In the genomic region with DNA sequence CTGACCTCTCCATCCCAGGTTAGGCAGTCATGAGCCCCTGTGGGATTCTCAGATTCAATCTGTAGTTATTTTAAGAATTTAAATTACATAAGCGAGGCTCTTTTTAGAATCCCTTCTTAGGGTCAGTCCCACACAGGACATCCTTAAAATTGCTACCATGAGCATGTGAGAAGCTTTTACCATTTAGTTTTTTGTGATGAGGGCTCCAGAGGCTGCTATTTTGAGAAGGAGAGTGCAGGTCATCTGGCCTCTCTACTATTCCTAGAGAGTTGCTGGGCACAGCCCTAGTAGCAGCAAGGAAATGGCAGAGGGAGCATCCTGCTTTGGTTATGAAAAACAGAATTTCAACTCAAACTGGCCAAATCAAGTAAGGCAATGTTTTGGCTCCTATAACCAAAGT, we compare ENCODE assay signal across 23 cellular contexts. TPM values are rescaled to one million over a fixed set of nuclear protein-coding genes. Genes with fewer than 3 reads are reported as not detected.
A peak's percentile ranks its signal among the peaks of the same experiment; 100 is the strongest.
DNase-seq lines count a peak whose midpoint lies in the region; ATAC-seq, FAIRE-seq and TF ChIP-seq lines count a peak whose summit lies in the region.
"Had no signal": no experiment of that assay in that cellular context is flagged by ENCODE, and none has a peak within 500 bp of the region (broad histone marks: within the 10 kb centered on the region; RNA-seq: fewer than 3 reads in every experiment).

No MANE protein-coding gene starts in this region.

- no peak overlapping the region for H3K56ac ChIP-seq in H1 (replicated peaks; ENCODE audit: insufficient read length, low read depth, low read length)

- H3K9ac ChIP-seq in H1 (replicated peaks in 1 of 4; ENCODE audit: extremely low read depth in 1 of 4, low read depth in 3 of 4, low read length in 3 of 4) (no peak overlapping the region), parathyroid adenoma (no peak overlapping the region)
- H3K9ac ChIP-seq: BLaER1 treated with 17β-estradiol and CSF1 and Interleukin-3, amounts not matched to agents 10 nM and 100 nM had no signal

- CTCF ChIA-PET in H1 (lab: Charles Lee; ENCODE audit: partially characterized antibody), result interaction anchor here (0.7 to 2.1 kb wide), 5 partner anchors 9 to 220 kb away, joined by 3 to 4 read pairs (median 3); no protein-coding TSS in a partner anchor

- no peak for TF ChIP-seq POLR2A in H1 (IDR thresholded peaks at IDR 0.05; ENCODE audit: control extremely low read depth in 1 of 2, low read depth in 2 of 2, low read length in 2 of 2)

- H3K4me3 ChIP-seq in heart right ventricle (no peak overlapping the region), H1 (ENCODE audit: extremely low read depth in 1 of 4, insufficient read depth in 2 of 4, low read depth in 3 of 4, low read length in 4 of 4) (no peak overlapping the region), parathyroid adenoma (ENCODE audit: low read depth, low read length) (no peak overlapping the region)
- H3K4me3 ChIP-seq: A549; BLaER1 treated with 17β-estradiol and CSF1 and Interleukin-3, amounts not matched to agents 10 nM and 100 nM had no signal

- H4K5ac ChIP-seq in H1 (ENCODE audit: insufficient read length, low read depth, low read length), result no peak overlapping the region

- H3K18ac ChIP-seq in H1 (ENCODE audit: extremely low read depth, low read length), result no peak overlapping the region

- no peak overlapping the region for H2BK5ac ChIP-seq in H1 (ENCODE audit: low read depth, low read length)

- no peak overlapping the region for H3K23ac ChIP-seq in H1 (ENCODE audit: insufficient read length)

- H3K4me1 Mint-ChIP-seq in mesothelial cell of epicardium, result no peaks in the 10 kb centered on the region
- H3K4me1 Mint-ChIP-seq: B cell had no signal

- H3K27ac ChIP-seq in heart right ventricle, result no peak overlapping the region
- no peak overlapping the region for H3K27ac ChIP-seq in H1 (ENCODE audit: low read depth, low read length)
- no peak overlapping the region for H3K27ac ChIP-seq in parathyroid adenoma
- H3K27ac ChIP-seq: 22Rv1; A549; BLaER1 treated with 17β-estradiol and CSF1 and Interleukin-3, amounts not matched to agents 10 nM and 100 nM; C4-2B had no signal

- no peaks in the 10 kb centered on the region for H3K79me1 ChIP-seq in H1 (ENCODE audit: low read depth, low read length)

- no peak for TF ChIP-seq RAD21 in H1 (IDR thresholded peaks at IDR 0.05 in 1 of 2, conservative IDR thresholded peaks at IDR 0.05 in 1 of 2; ENCODE audit: low read depth in 2 of 2, low read length in 2 of 2)

- no peak overlapping the region for H4K8ac ChIP-seq in H1 (ENCODE audit: extremely low read depth, insufficient read depth, low read length)

- no peaks in the 10 kb centered on the region for H3K9me3 ChIP-seq in heart right ventricle
- no peaks in the 10 kb centered on the region for H3K9me3 ChIP-seq in H1 (ENCODE audit: insufficient read depth in 2 of 2, low read depth in 1 of 2, low read length in 1 of 2)
- no peaks in the 10 kb centered on the region for H3K9me3 ChIP-seq in parathyroid adenoma (ENCODE audit: control insufficient read depth, low read length)
- H3K9me3 ChIP-seq: A549, Caco-2 had no signal

- H2BK15ac ChIP-seq in H1 (ENCODE audit: low read length), result no peak overlapping the region

- ATAC-seq in heart right ventricle (peak in 6 of 8 donors; percentile 16 to 69 (median 54)), left ventricle myocardium superior (no peak)
- ATAC-seq: A549; CD8-positive, alpha-beta T cell had no signal

- H2BK12ac ChIP-seq in H1 (ENCODE audit: low read depth, low read length), result no peak overlapping the region

- no peaks in the 10 kb centered on the region for H4K20me1 ChIP-seq in H1 (replicated peaks in 1 of 2; ENCODE audit: control insufficient read depth in 1 of 2, insufficient read depth in 2 of 2, low read length in 2 of 2)
- H4K20me1 ChIP-seq: BLaER1 treated with 17β-estradiol and CSF1 and Interleukin-3, amounts not matched to agents 10 nM and 100 nM had no signal

- DNase-seq in heart right ventricle (no peak), left ventricle myocardium superior (no peak), H1 (ENCODE audit: low read depth in 1 of 2, low spot score in 2 of 2) (no peak), mesothelial cell of epicardium (ENCODE audit: low spot score in 2 of 2, unreplicated experiment in 2 of 2) (no peak)
- no peak for DNase-seq in activated CD4-positive, alpha-beta T cell treated with anti-CD3 and anti-CD28 coated beads, Interleukin-2, amount 50 U/mL, for 4 hours
- DNase-seq: AML-193; Caco-2; Calu3; CD4-positive, alpha-beta T cell; CD8-positive, alpha-beta T cell; DMS79 treated with DMSO at 0.1 percent for 48 hours; GF-D8 had no signal

- H3K4me1 ChIP-seq in heart right ventricle (peaks cover 0 to 6% (median 0%) of the 10 kb centered on the region in 9 donors), H1 (replicated peaks in 1 of 4; ENCODE audit: control insufficient read depth in 3 of 4, insufficient read depth in 4 of 4, low read length in 3 of 4) (peaks cover 0 to 16% (median 8%) of the 10 kb centered on the region in 4 experiments; a peak in 5 of 7 replicates), parathyroid adenoma (no peaks in the 10 kb centered on the region)
- H3K4me1 ChIP-seq: A549; BLaER1 treated with 17β-estradiol and CSF1 and Interleukin-3, amounts not matched to agents 10 nM and 100 nM; Caco-2 had no signal

- H3K36me3 ChIP-seq in heart right ventricle (no peaks in the 10 kb centered on the region), H1 (ENCODE audit: control insufficient read depth in 2 of 4, insufficient read depth in 4 of 4, low read length in 3 of 4) (no peaks in the 10 kb centered on the region), parathyroid adenoma (ENCODE audit: control insufficient read depth, insufficient read depth, low read length) (no peaks in the 10 kb centered on the region)
- H3K36me3 ChIP-seq: BLaER1 treated with 17β-estradiol and CSF1 and Interleukin-3, amounts not matched to agents 10 nM and 100 nM had no signal

- 0 out of 2 replicates have a peak overlapping the region, but pooled peaks have one; percentile 0 for H2BK20ac ChIP-seq in H1 (ENCODE audit: low read length)

- intact Hi-C loops in heart right ventricle (cut with DNase I) (no loop called here), left ventricle myocardium superior (cut with micrococcal nuclease) (no loop called here)

- TF ChIP-seq EP300 in H1 (IDR thresholded peaks at IDR 0.05; ENCODE audit: borderline replicate concordance in 1 of 2, low read depth in 2 of 2, low read length in 2 of 2), result no peak

- 0 out of 2 replicates have a peak overlapping the region, but pooled peaks have one; percentile 3 for H2AFZ ChIP-seq in H1 (ENCODE audit: low read length)
- peak overlapping the region; percentile 1 for H2AFZ ChIP-seq in parathyroid adenoma

- H2AK5ac ChIP-seq in H1 (ENCODE audit: low read depth, low read length), result no peak overlapping the region

- H3K14ac ChIP-seq in H1 (ENCODE audit: insufficient read length), result no peak overlapping the region

- no peaks in the 10 kb centered on the region for H3K36me3 Mint-ChIP-seq in mesothelial cell of epicardium
- H3K36me3 Mint-ChIP-seq: CD8-positive, alpha-beta T cell had no signal

- no peaks in the 10 kb centered on the region for H3K9me3 Mint-ChIP-seq in mesothelial cell of epicardium

- POLR2A ChIA-PET in H1 (lab: Charles Lee; ENCODE audit: partially characterized antibody), result no interaction called here

- H3K27me3 Mint-ChIP-seq in mesothelial cell of epicardium (ENCODE audit: low read depth), result peaks cover 54% of the 10 kb centered on the region
- H3K27me3 Mint-ChIP-seq: B cell had no signal

- H2BK120ac ChIP-seq in H1 (replicated peaks; ENCODE audit: low read depth, low read length), result no peak overlapping the region

- H3K27me3 ChIP-seq in heart right ventricle (no peaks in the 10 kb centered on the region), H1 (replicated peaks in 1 of 4; ENCODE audit: control insufficient read depth in 3 of 4, extremely low read depth in 1 of 4, insufficient read depth in 3 of 4, low read length in 3 of 4) (no peaks in the 10 kb centered on the region), parathyroid adenoma (ENCODE audit: control insufficient read depth, insufficient read depth, low read length) (no peaks in the 10 kb centered on the region)
- H3K27me3 ChIP-seq: BLaER1 treated with 17β-estradiol and CSF1 and Interleukin-3, amounts not matched to agents 10 nM and 100 nM had no signal

- H3K4me3 Mint-ChIP-seq in mesothelial cell of epicardium, result no peak overlapping the region
- H3K4me3 Mint-ChIP-seq: B cell; CD4-positive, alpha-beta T cell; CD8-positive, alpha-beta T cell had no signal

- H3K27ac Mint-ChIP-seq in mesothelial cell of epicardium, result no peak overlapping the region
- H3K27ac Mint-ChIP-seq: B cell; CD4-positive, alpha-beta T cell; CD8-positive, alpha-beta T cell had no signal

- H3K4me2 ChIP-seq in H1 (ENCODE audit: insufficient read depth in 1 of 2, low read depth in 2 of 2, low read length in 2 of 2) (no peak overlapping the region), parathyroid adenoma (ENCODE audit: low read length) (no peak overlapping the region)
- H3K4me2 ChIP-seq: A549; BLaER1 treated with 17β-estradiol and CSF1 and Interleukin-3, amounts not matched to agents 10 nM and 100 nM had no signal

- no peak overlapping the region for H3K4ac ChIP-seq in H1 (replicated peaks; ENCODE audit: insufficient read length, low read depth, low read length)

- no peak for FAIRE-seq in H1 (lab: Jason Lieb, UNC)
- FAIRE-seq: A549, G401.6, GM12891, GM19239 had no signal

- H4K91ac ChIP-seq in H1 (replicated peaks; ENCODE audit: insufficient read length, low read length), result no peak overlapping the region

- no peak for TF ChIP-seq CTCF in heart right ventricle (IDR thresholded peaks at IDR 0.05)
- no peak for TF ChIP-seq CTCF in H1 (IDR thresholded peaks at IDR 0.05; ENCODE audit: control extremely low read depth in 1 of 3, insufficient read depth in 1 of 3, low read depth in 1 of 3, low read length in 3 of 3)
- no peak for TF ChIP-seq CTCF in parathyroid adenoma (IDR thresholded peaks at IDR 0.05)
- no peak for TF ChIP-seq CTCF in mesothelial cell of epicardium (IDR thresholded peaks at IDR 0.05; ENCODE audit: unreplicated experiment)

- H3K79me2 ChIP-seq in H1 (ENCODE audit: control insufficient read depth in 1 of 2, insufficient read depth in 2 of 2, low read length in 2 of 2) (no peaks in the 10 kb centered on the region), parathyroid adenoma (no peaks in the 10 kb centered on the region)

- WGBS in heart right ventricle, 2 donors, result 47 to 61% methylated on average over 1 of the region's 1 CpG
- 83% methylated on average over 1 of the region's 1 CpG; no CpG with 5 or more reads in 1 of the 2 experiments for WGBS in H1 (ENCODE audit: extremely low coverage in 1 of 2, insufficient coverage in 1 of 2, insufficient read length in 1 of 2, insufficient replicate concordance in 2 of 2, low coverage in 1 of 2, low lambda C conversion rate in 2 of 2, missing lambda C conversion rate in 1 of 2), 2 experiments

- H3K23me2 ChIP-seq in H1 (ENCODE audit: low read depth, low read length), result no peaks in the 10 kb centered on the region

RNA-seq across cellular contexts. Expression of a gene that starts 13.6 kb away (rescaled TPM):
- 10 to 100 TPM in 9 of 10 donors, 1 to 10 TPM in 1; 8.1 to 36.6 (median 21.6) TPM for total RNA-seq in heart right ventricle
- 10 to 100 TPM in 1 of 2 donors, 1 to 10 TPM in 1; 1.4 to 26.6 TPM for polyA plus RNA-seq in heart right ventricle
- total RNA-seq in left ventricle myocardium superior, result 14.3 TPM
- total RNA-seq in H1 (2021; fragmentation: NEBNext Ultra II Directional; extraction: Animal tissue kit (Norgen Biotek cat#: 25700)), result 10.2 and 11.7 TPM in 2 replicates
- 7.1 and 7.4 TPM in 2 replicates for polyA plus RNA-seq in H1 (2011; rRNA removed)
- polyA plus RNA-seq in H1 (2011; cell fraction: cytosol; rRNA removed), result 12.2 TPM
- polyA plus RNA-seq in H1 (2011; cell fraction: nucleus; rRNA removed), result 12.1 TPM
- polyA plus RNA-seq in H1 (2012, experiment 1 of 2), result 4.0 to 12.4 TPM (median 8.0 TPM) in 4 replicates
- 1.3 TPM for polyA plus RNA-seq in H1 (2012, experiment 2 of 2)
- polyA plus RNA-seq in H1 (2013, experiment 1 of 2), result 11.4 TPM
- 10.3 TPM for polyA plus RNA-seq in H1 (2013, experiment 2 of 2)
- polyA minus RNA-seq in H1 (2011; rRNA and poly(A)+ RNA removed), result 21.7 and 27.0 TPM in 2 replicates
- polyA minus RNA-seq in H1 (2011; cell fraction: cytosol; rRNA and poly(A)+ RNA removed), result 14.5 TPM
- 44.6 TPM for polyA minus RNA-seq in H1 (2011; cell fraction: nucleus; rRNA and poly(A)+ RNA removed)
- 2.7 to 4.2 TPM (median 3.3 TPM) in 3 replicates for total RNA-seq in mesothelial cell of epicardium
- total RNA-seq: A172; Caco-2; Calu3; CD4-positive, alpha-beta T cell; CD8-positive, alpha-beta T cell had no signal
- polyA plus RNA-seq: A549, BJ had no signal
